Comparison of ENCODE assay signal across 25 cellular contexts in the genomic region with DNA sequence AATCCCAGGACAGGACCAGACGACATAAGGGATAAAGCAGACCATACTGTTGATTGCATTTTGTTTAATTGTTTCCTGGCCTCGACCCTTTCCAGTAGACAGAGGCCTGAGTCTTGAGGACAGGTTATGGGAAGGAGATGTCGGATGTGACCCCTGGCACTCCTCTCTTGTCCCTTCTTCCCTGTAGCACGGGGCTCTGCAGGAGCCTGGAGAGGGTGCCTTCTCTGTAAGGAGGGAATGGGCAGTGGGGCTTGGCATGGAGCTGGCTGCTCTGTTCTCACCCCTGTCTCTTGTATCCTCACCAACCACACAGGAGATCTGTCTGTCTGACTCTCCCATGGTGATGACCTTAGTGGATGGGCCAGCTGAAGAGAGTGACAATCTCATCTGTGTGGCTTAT. TPM values are rescaled to one million over a fixed set of nuclear protein-coding genes. Genes with fewer than 3 reads are reported as not detected.
DNase-seq lines count a peak whose midpoint lies in the region; ATAC-seq lines count a peak whose summit lies in the region.
"Had no signal": no experiment of that assay in that cellular context is flagged by ENCODE, and none has a peak within 500 bp of the region (broad histone marks: within the 10 kb centered on the region; RNA-seq: fewer than 3 reads in every experiment).

No MANE protein-coding gene starts in this region.

- CTCF ChIA-PET in activated CD8-positive, alpha-beta memory T cell treated with anti-CD3 and anti-CD28 coated beads, Interleukin-2, amount 10 ng/mL, durations not matched to agents 7 days and 5 days (lab: Charles Lee) = interaction anchor here (0.7 to 0.9 kb wide), 2 partner anchors 43 to 142 kb away, joined by 3 read pairs; no protein-coding TSS in a partner anchor

- no peaks in the 10 kb centered on the region for H3K36me3 ChIP-seq in trophoblast cell (ENCODE audit: control insufficient read depth in 1 of 2, insufficient read depth in 2 of 2, low read length in 2 of 2)

- H2BK5ac ChIP-seq in trophoblast cell (ENCODE audit: low read depth, low read length, poor library complexity) = no peak overlapping the region

- WGBS in trophoblast cell (ENCODE audit: extremely low coverage, insufficient coverage, insufficient read length) = no CpG with 5 or more reads among the region's 4 CpGs

- H3K4ac ChIP-seq in trophoblast cell (ENCODE audit: low read depth, low read length) = peak overlapping the region; percentile 39

- H2AFZ ChIP-seq in trophoblast cell (ENCODE audit: insufficient read depth, low read length, poor library complexity) = no peak overlapping the region

- peak overlapping the region; percentile 42 for H3K14ac ChIP-seq in trophoblast cell (ENCODE audit: low read length)

- peaks cover 19 to 21% of the 10 kb centered on the region in 2 experiments for H3K4me1 ChIP-seq in trophoblast cell (ENCODE audit: control insufficient read depth in 1 of 2, insufficient read depth in 2 of 2, low read length in 2 of 2)

- peak overlapping the region; percentile 85 for H2AK5ac ChIP-seq in trophoblast cell (ENCODE audit: low read length)

- H3K9me3 Mint-ChIP-seq in activated CD8-positive, alpha-beta memory T cell treated with anti-CD3 and anti-CD28 coated beads, Interleukin-2, amount 10 ng/mL, durations not matched to agents 7 days and 5 days (ENCODE audit: low read depth) = no peaks in the 10 kb centered on the region
- H3K9me3 Mint-ChIP-seq: CD14-positive monocyte; CD4-positive, CD25-positive, alpha-beta regulatory T cell; CD8-positive, alpha-beta memory T cell had no signal

- peak; percentile 38 for DNase-seq in activated CD8-positive, alpha-beta memory T cell treated with anti-CD3 and anti-CD28 coated beads for 24 hours
- DNase-seq in activated CD8-positive, alpha-beta memory T cell treated with anti-CD3 and anti-CD28 coated beads, Interleukin-2, amount 10 ng/mL, durations not matched to agents 7 days and 5 days = no peak
- DNase-seq in mesenteric fat pad (ENCODE audit: low spot score) (peak; percentile 69), trophoblast cell (no peak), nucleus accumbens (lab: John Stamatoyannopoulos, UW) (no peak)
- DNase-seq: 8988T; ACHN; BE2C; C1 segment of cervical spinal cord; CD4-positive, alpha-beta memory T cell; CD4-positive, CD25-positive, alpha-beta regulatory T cell; CD8-positive, alpha-beta memory T cell; COR-L47; DMS 273 treated with DMSO at 0.1 percent for 48 hours; DMS153; DMS53; DMS79; DND-41; EL; GDM1 had no signal

- no peak overlapping the region for H4K8ac ChIP-seq in trophoblast cell (ENCODE audit: low read depth, low read length)

- H3K4me3 ChIP-seq in trophoblast cell (ENCODE audit: low read depth, low read length) = no peak overlapping the region
- H3K4me3 ChIP-seq: BLaER1, GM12878 had no signal

- H3K27ac ChIP-seq in trophoblast cell (ENCODE audit: low read depth, low read length) = no peak overlapping the region
- H3K27ac ChIP-seq: BLaER1 had no signal

- no peak overlapping the region for H3K4me3 Mint-ChIP-seq in activated CD8-positive, alpha-beta memory T cell treated with anti-CD3 and anti-CD28 coated beads, Interleukin-2, amount 10 ng/mL, durations not matched to agents 7 days and 5 days
- H3K4me3 Mint-ChIP-seq: CD14-positive monocyte; CD4-positive, alpha-beta memory T cell; CD4-positive, CD25-positive, alpha-beta regulatory T cell; CD8-positive, alpha-beta memory T cell had no signal

- peak overlapping the region; percentile 25 for H2BK12ac ChIP-seq in trophoblast cell (ENCODE audit: low read length)

- ATAC-seq in activated CD8-positive, alpha-beta memory T cell treated with anti-CD3 and anti-CD28 coated beads, Interleukin-2, amount 10 ng/mL, durations not matched to agents 7 days and 5 days = no peak
- ATAC-seq in HG02840 (IDR thresholded peaks at IDR 0.05; ENCODE audit: low FRiP score, unreplicated experiment) = no peak
- ATAC-seq in GM21381 (IDR thresholded peaks at IDR 0.05; ENCODE audit: unreplicated experiment) = no peak
- ATAC-seq: GM12878 had no signal

- H3K9ac ChIP-seq in trophoblast cell (ENCODE audit: low read length) = no peak overlapping the region
- H3K9ac ChIP-seq: BLaER1 had no signal

- peaks cover 16% of the 10 kb centered on the region for H3K4me1 Mint-ChIP-seq in activated CD8-positive, alpha-beta memory T cell treated with anti-CD3 and anti-CD28 coated beads, Interleukin-2, amount 10 ng/mL, durations not matched to agents 7 days and 5 days
- H3K4me1 Mint-ChIP-seq: CD4-positive, alpha-beta memory T cell had no signal

- no peaks in the 10 kb centered on the region for H3K79me2 ChIP-seq in trophoblast cell (ENCODE audit: control insufficient read depth, insufficient read depth, low read length, poor library complexity)

- no peak overlapping the region for H3K4me2 ChIP-seq in trophoblast cell (ENCODE audit: low read length)
- H3K4me2 ChIP-seq: BLaER1 had no signal

- H4K91ac ChIP-seq in trophoblast cell (ENCODE audit: low read depth, low read length) = peak overlapping the region; percentile 45

- no peaks in the 10 kb centered on the region for H3K27me3 ChIP-seq in trophoblast cell (ENCODE audit: insufficient read depth, low read length)
- H3K27me3 ChIP-seq: BE2C, BLaER1 had no signal

- H3K23ac ChIP-seq in trophoblast cell (ENCODE audit: low read length) = no peak overlapping the region

- H4K12ac ChIP-seq in trophoblast cell (ENCODE audit: low read depth, low read length) = no peak overlapping the region

- peak overlapping the region; percentile 64 for H2BK120ac ChIP-seq in trophoblast cell (ENCODE audit: insufficient read depth, low read length, poor library complexity)

- no peak overlapping the region for H3K27ac Mint-ChIP-seq in activated CD8-positive, alpha-beta memory T cell treated with anti-CD3 and anti-CD28 coated beads, Interleukin-2, amount 10 ng/mL, durations not matched to agents 7 days and 5 days
- H3K27ac Mint-ChIP-seq: CD14-positive monocyte; CD4-positive, CD25-positive, alpha-beta regulatory T cell; CD8-positive, alpha-beta memory T cell had no signal

- peaks cover 14% of the 10 kb centered on the region for H3K79me1 ChIP-seq in trophoblast cell (ENCODE audit: low read length)

- peak overlapping the region; percentile 46 for H3K18ac ChIP-seq in trophoblast cell (ENCODE audit: low read length)

- peaks cover 15% of the 10 kb centered on the region for H3K27me3 Mint-ChIP-seq in activated CD8-positive, alpha-beta memory T cell treated with anti-CD3 and anti-CD28 coated beads, Interleukin-2, amount 10 ng/mL, durations not matched to agents 7 days and 5 days

- no peaks in the 10 kb centered on the region for H3K9me3 ChIP-seq in trophoblast cell (ENCODE audit: insufficient read depth, low read depth, low read length)
- H3K9me3 ChIP-seq: BE2C, BLaER1 had no signal

- no peaks in the 10 kb centered on the region for H3K36me3 Mint-ChIP-seq in activated CD8-positive, alpha-beta memory T cell treated with anti-CD3 and anti-CD28 coated beads, Interleukin-2, amount 10 ng/mL, durations not matched to agents 7 days and 5 days
- H3K36me3 Mint-ChIP-seq: CD14-positive monocyte; CD4-positive, alpha-beta memory T cell; CD8-positive, alpha-beta memory T cell had no signal

RNA-seq across cellular contexts. Expression of a gene that starts 40.1 kb away (rescaled TPM):
- 10 to 100 TPM; 12.1 to 26.0 TPM for total RNA-seq in activated CD8-positive, alpha-beta memory T cell treated with anti-CD3 and anti-CD28 coated beads, Interleukin-2, amount 10 ng/mL, durations not matched to agents 7 days and 5 days
- total RNA-seq in mesenteric fat pad = 15.1 TPM
- 31.3 and 31.4 TPM in 2 replicates for polyA plus RNA-seq in trophoblast cell (2013)

Comparison
In these comparisons a context has a peak if more than half of its experiments do, and no peak if none do; other contexts are left out.
1. DNase-seq: peak in activated CD8-positive, alpha-beta memory T cell treated with anti-CD3 and anti-CD28 coated beads for 24 hours (single experiment) and mesenteric fat pad (single experiment); none in activated CD8-positive, alpha-beta memory T cell treated with anti-CD3 and anti-CD28 coated beads, Interleukin-2, amount 10 ng/mL, durations not matched to agents 7 days and 5 days (single experiment), trophoblast cell (0 of 2) and nucleus accumbens (0 of 56).